In the genomic region with DNA sequence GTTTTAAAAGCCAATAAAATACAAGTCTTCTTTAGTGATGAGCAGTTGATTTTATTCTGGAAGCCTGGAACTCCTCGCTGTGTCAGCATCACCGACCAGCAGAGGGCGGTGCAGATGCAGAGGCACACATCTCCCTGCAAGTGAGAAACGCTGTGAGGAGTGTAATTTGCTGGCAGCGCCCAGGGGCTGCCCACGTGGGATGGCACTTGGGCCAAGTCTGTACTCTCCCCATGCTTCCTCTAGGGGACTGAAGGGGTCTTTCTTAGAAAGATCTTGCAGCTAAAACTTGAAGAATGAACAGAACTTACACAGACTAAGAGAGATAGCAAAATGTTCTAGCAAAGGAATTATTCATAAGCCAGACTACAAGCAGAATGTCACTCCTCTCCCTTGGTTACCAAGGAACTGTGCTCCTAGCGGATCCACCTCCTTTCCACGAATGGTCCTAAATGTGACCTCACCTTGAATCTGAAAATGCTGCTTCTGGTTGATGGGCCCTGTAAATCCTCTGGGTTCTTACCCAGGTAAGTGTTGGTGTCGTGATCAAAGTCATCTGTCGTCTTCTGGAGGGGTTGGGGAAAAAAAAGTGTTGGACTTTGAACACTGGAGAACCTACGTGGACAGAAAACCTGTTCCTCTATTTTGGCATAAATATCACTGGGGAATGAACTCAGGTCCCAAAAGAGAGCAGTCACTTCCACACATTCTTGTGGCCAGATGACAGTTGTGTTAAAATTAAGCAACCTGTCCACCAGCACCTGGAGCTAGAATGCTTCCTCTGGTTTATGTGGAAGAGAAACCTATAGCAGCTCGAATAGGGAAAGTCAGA, we compare ENCODE assay signal across 8 cellular contexts. TPM values are rescaled to one million over a fixed set of nuclear protein-coding genes. Genes with fewer than 3 reads are reported as not detected.
DNase-seq lines count a peak whose midpoint lies in the region; ATAC-seq, FAIRE-seq and TF ChIP-seq lines count a peak whose summit lies in the region.

No MANE protein-coding gene starts in this region.

- H2BK15ac ChIP-seq in H1 (ENCODE audit: low read length), result no peak overlapping the region

- peak; percentile 75 for FAIRE-seq in H1 (lab: Jason Lieb, UNC)

- no peak overlapping the region for H2AK5ac ChIP-seq in H1 (ENCODE audit: low read depth, low read length)

- ATAC-seq in GM19328 (IDR thresholded peaks at IDR 0.05; ENCODE audit: unreplicated experiment), result peak; percentile 81
- ATAC-seq in HG03432 (IDR thresholded peaks at IDR 0.05; ENCODE audit: unreplicated experiment), result peak; percentile 93
- ATAC-seq in activated CD8-positive, alpha-beta T cell treated with anti-CD3 and anti-CD28 coated beads, Interleukin-2, amount 10 ng/mL, durations not matched to agents 7 days and 5 days, result peak; percentile 100

- TF ChIP-seq CTCF in H1 (IDR thresholded peaks at IDR 0.05; ENCODE audit: control extremely low read depth in 1 of 3, insufficient read depth in 1 of 3, low read depth in 1 of 3, low read length in 3 of 3) (peak; percentile 87 to 93 (median 93)), mesothelial cell of epicardium (IDR thresholded peaks at IDR 0.05; ENCODE audit: unreplicated experiment) (peak; percentile 76)

- no peak for TF ChIP-seq POLR2A in H1 (IDR thresholded peaks at IDR 0.05; ENCODE audit: control extremely low read depth in 1 of 2, low read depth in 2 of 2, low read length in 2 of 2)

- CTCF ChIA-PET in CD8-positive, alpha-beta memory T cell (lab: Charles Lee), result interaction anchor here (0.7 to 2.3 kb wide), 7 partner anchors 14 to 504 kb away, joined by 3 to 7 read pairs (median 5); no protein-coding TSS in a partner anchor
- CTCF ChIA-PET in activated CD8-positive, alpha-beta T cell treated with anti-CD3 and anti-CD28 coated beads, Interleukin-2, amount 10 ng/mL, durations not matched to agents 7 days and 5 days (lab: Charles Lee), result interaction anchor here (0.9 to 2.7 kb wide), 12 partner anchors 9 to 504 kb away, joined by 3 to 12 read pairs (median 6); no protein-coding TSS in a partner anchor
- CTCF ChIA-PET in H1 (lab: Charles Lee; ENCODE audit: partially characterized antibody), result interaction anchor here (1.1 to 6.8 kb wide), 13 partner anchors 12 to 507 kb away, joined by 3 to 52 read pairs (median 4); no protein-coding TSS in a partner anchor

- TF ChIP-seq EP300 in H1 (IDR thresholded peaks at IDR 0.05; ENCODE audit: borderline replicate concordance in 1 of 2, low read depth in 2 of 2, low read length in 2 of 2), result no peak

- no peak overlapping the region for H2BK5ac ChIP-seq in H1 (ENCODE audit: low read depth, low read length)

- no peak overlapping the region for H2BK12ac ChIP-seq in H1 (ENCODE audit: low read depth, low read length)

- no peaks in the 10 kb centered on the region for H3K27me3 ChIP-seq in CD8-positive, alpha-beta memory T cell (ENCODE audit: insufficient read depth, low read length, poor library complexity, severe bottlenecking)
- no peaks in the 10 kb centered on the region for H3K27me3 ChIP-seq in H1 (replicated peaks in 1 of 4; ENCODE audit: control insufficient read depth in 3 of 4, extremely low read depth in 1 of 4, insufficient read depth in 3 of 4, low read length in 3 of 4)

- no peaks in the 10 kb centered on the region for H3K9me3 Mint-ChIP-seq in CD8-positive, alpha-beta memory T cell
- no peaks in the 10 kb centered on the region for H3K9me3 Mint-ChIP-seq in activated CD8-positive, alpha-beta T cell treated with anti-CD3 and anti-CD28 coated beads, Interleukin-2, amount 10 ng/mL, durations not matched to agents 7 days and 5 days (ENCODE audit: insufficient read depth)
- H3K9me3 Mint-ChIP-seq in mesothelial cell of epicardium, result no peaks in the 10 kb centered on the region

- no peak overlapping the region for H3K4ac ChIP-seq in H1 (replicated peaks; ENCODE audit: insufficient read length, low read depth, low read length)

- no peaks in the 10 kb centered on the region for H3K36me3 ChIP-seq in CD8-positive, alpha-beta memory T cell (ENCODE audit: insufficient read depth, low read length)
- H3K36me3 ChIP-seq in H1 (ENCODE audit: control insufficient read depth in 2 of 4, insufficient read depth in 4 of 4, low read length in 3 of 4), result no peaks in the 10 kb centered on the region

- H2AFZ ChIP-seq in H1 (ENCODE audit: low read length), result peak overlapping the region; percentile 76; the same call in 1 of the 2 replicates

- no peaks in the 10 kb centered on the region for H3K4me1 ChIP-seq in CD8-positive, alpha-beta memory T cell (ENCODE audit: insufficient read depth, low read length)
- H3K4me1 ChIP-seq in H1 (replicated peaks in 1 of 4; ENCODE audit: control insufficient read depth in 3 of 4, insufficient read depth in 4 of 4, low read length in 3 of 4), result peaks cover 0 to 7% (median 3%) of the 10 kb centered on the region in 4 experiments; a peak in 3 of 7 replicates

- peaks cover 3 to 4% of the 10 kb centered on the region in 2 donors for H3K27me3 Mint-ChIP-seq in CD8-positive, alpha-beta memory T cell
- no peaks in the 10 kb centered on the region for H3K27me3 Mint-ChIP-seq in activated CD8-positive, alpha-beta T cell treated with anti-CD3 and anti-CD28 coated beads, Interleukin-2, amount 10 ng/mL, durations not matched to agents 7 days and 5 days (ENCODE audit: low read depth)
- peaks cover 15% of the 10 kb centered on the region for H3K27me3 Mint-ChIP-seq in mesothelial cell of epicardium (ENCODE audit: low read depth)

- no peak overlapping the region for H3K27ac Mint-ChIP-seq in CD8-positive, alpha-beta memory T cell
- no peak overlapping the region for H3K27ac Mint-ChIP-seq in activated CD8-positive, alpha-beta T cell treated with anti-CD3 and anti-CD28 coated beads, Interleukin-2, amount 10 ng/mL, durations not matched to agents 7 days and 5 days
- H3K27ac Mint-ChIP-seq in mesothelial cell of epicardium, result no peak overlapping the region

- H3K4me3 ChIP-seq in CD8-positive, alpha-beta memory T cell (ENCODE audit: low read length), result no peak overlapping the region
- no peak overlapping the region for H3K4me3 ChIP-seq in H1 (ENCODE audit: extremely low read depth in 1 of 4, insufficient read depth in 2 of 4, low read depth in 3 of 4, low read length in 4 of 4)

- H4K5ac ChIP-seq in H1 (ENCODE audit: insufficient read length, low read depth, low read length), result no peak overlapping the region

- POLR2A ChIA-PET in CD8-positive, alpha-beta memory T cell (lab: Charles Lee), result no interaction called here
- POLR2A ChIA-PET in activated CD8-positive, alpha-beta T cell treated with anti-CD3 and anti-CD28 coated beads, Interleukin-2, amount 10 ng/mL, durations not matched to agents 7 days and 5 days (lab: Charles Lee), result interaction anchor here (1.1 kb wide), 1 partner anchor 77 kb away, joined by 3 read pairs; no protein-coding TSS in a partner anchor
- POLR2A ChIA-PET in H1 (lab: Charles Lee; ENCODE audit: partially characterized antibody), result interaction anchor here (0.6 kb wide), 1 partner anchor 251 kb away, joined by 3 read pairs; no protein-coding TSS in a partner anchor

- no peaks in the 10 kb centered on the region for H3K79me2 ChIP-seq in H1 (ENCODE audit: control insufficient read depth in 1 of 2, insufficient read depth in 2 of 2, low read length in 2 of 2)

- H3K27ac ChIP-seq in CD8-positive, alpha-beta memory T cell (ENCODE audit: low read depth, low read length), result no peak overlapping the region
- H3K27ac ChIP-seq in H1 (ENCODE audit: low read depth, low read length), result no peak overlapping the region

- peaks cover 2 to 7% (median 5%) of the 10 kb centered on the region in 3 donors for H3K4me1 Mint-ChIP-seq in CD8-positive, alpha-beta memory T cell
- H3K4me1 Mint-ChIP-seq in activated CD8-positive, alpha-beta T cell treated with anti-CD3 and anti-CD28 coated beads, Interleukin-2, amount 10 ng/mL, durations not matched to agents 7 days and 5 days (ENCODE audit: low read depth), result peaks cover 5% of the 10 kb centered on the region
- H3K4me1 Mint-ChIP-seq in mesothelial cell of epicardium, result no peaks in the 10 kb centered on the region

- no peak overlapping the region for H3K4me3 Mint-ChIP-seq in CD8-positive, alpha-beta memory T cell
- H3K4me3 Mint-ChIP-seq in activated CD8-positive, alpha-beta T cell treated with anti-CD3 and anti-CD28 coated beads, Interleukin-2, amount 10 ng/mL, durations not matched to agents 7 days and 5 days, result no peak overlapping the region
- H3K4me3 Mint-ChIP-seq in mesothelial cell of epicardium, result no peak overlapping the region

- no peak overlapping the region for H4K91ac ChIP-seq in H1 (replicated peaks; ENCODE audit: insufficient read length, low read length)

- DNase-seq in CD8-positive, alpha-beta memory T cell, result peak; percentile 55 to 78 (median 58)
- DNase-seq in NCI-H748 (lab: John Stamatoyannopoulos, UW; ENCODE audit: unreplicated experiment), result peak; percentile 69
- DNase-seq in activated CD8-positive, alpha-beta T cell treated with anti-CD3 and anti-CD28 coated beads, Interleukin-2, amount 10 ng/mL, durations not matched to agents 7 days and 5 days, result peak; percentile 81
- DNase-seq in H1 (ENCODE audit: low read depth in 1 of 2, low spot score in 2 of 2), result peak; percentile 69 to 88
- peak; percentile 41 to 80 for DNase-seq in mesothelial cell of epicardium (ENCODE audit: low spot score in 2 of 2, unreplicated experiment in 2 of 2)
- DNase-seq in stimulated activated CD8-positive, alpha-beta memory T cell treated with anti-CD3 and anti-CD28 coated beads, Interleukin-2, amount 100 ng/mL, for 48 hours (ENCODE audit: low read depth in 2 of 2), result peak; percentile 67 to 68

- no peaks in the 10 kb centered on the region for H3K36me3 Mint-ChIP-seq in CD8-positive, alpha-beta memory T cell
- H3K36me3 Mint-ChIP-seq in activated CD8-positive, alpha-beta T cell treated with anti-CD3 and anti-CD28 coated beads, Interleukin-2, amount 10 ng/mL, durations not matched to agents 7 days and 5 days (ENCODE audit: low read depth), result no peaks in the 10 kb centered on the region
- no peaks in the 10 kb centered on the region for H3K36me3 Mint-ChIP-seq in mesothelial cell of epicardium

- no peak overlapping the region for H3K56ac ChIP-seq in H1 (replicated peaks; ENCODE audit: insufficient read length, low read depth, low read length)

- H2BK120ac ChIP-seq in H1 (replicated peaks; ENCODE audit: low read depth, low read length), result no peak overlapping the region

- no peak overlapping the region for H4K8ac ChIP-seq in H1 (ENCODE audit: extremely low read depth, insufficient read depth, low read length)

- no peaks in the 10 kb centered on the region for H4K20me1 ChIP-seq in H1 (replicated peaks in 1 of 2; ENCODE audit: control insufficient read depth in 1 of 2, insufficient read depth in 2 of 2, low read length in 2 of 2)

- no peaks in the 10 kb centered on the region for H3K79me1 ChIP-seq in H1 (ENCODE audit: low read depth, low read length)

- H3K23me2 ChIP-seq in H1 (ENCODE audit: low read depth, low read length), result no peaks in the 10 kb centered on the region

- no peaks in the 10 kb centered on the region for H3K9me3 ChIP-seq in CD8-positive, alpha-beta memory T cell (ENCODE audit: low read length)
- H3K9me3 ChIP-seq in H1 (ENCODE audit: insufficient read depth in 2 of 2, low read depth in 1 of 2, low read length in 1 of 2), result no peaks in the 10 kb centered on the region

- peak; percentile 78 to 82 for TF ChIP-seq RAD21 in H1 (IDR thresholded peaks at IDR 0.05 in 1 of 2, conservative IDR thresholded peaks at IDR 0.05 in 1 of 2; ENCODE audit: low read depth in 2 of 2, low read length in 2 of 2)

- no peak overlapping the region for H3K14ac ChIP-seq in H1 (ENCODE audit: insufficient read length)

- no peak overlapping the region for H2BK20ac ChIP-seq in H1 (ENCODE audit: low read length)

- WGBS in H1 (ENCODE audit: extremely low coverage in 1 of 2, insufficient coverage in 1 of 2, insufficient read length in 1 of 2, insufficient replicate concordance in 2 of 2, low coverage in 1 of 2, low lambda C conversion rate in 2 of 2, missing lambda C conversion rate in 1 of 2), 2 experiments, result 47% methylated on average over 12 of the region's 12 CpGs; no CpG with 5 or more reads in 1 of the 2 experiments

- no peak overlapping the region for H3K23ac ChIP-seq in H1 (ENCODE audit: insufficient read length)

- H3K18ac ChIP-seq in H1 (ENCODE audit: extremely low read depth, low read length), result no peak overlapping the region

- no peak overlapping the region for H3K4me2 ChIP-seq in H1 (ENCODE audit: insufficient read depth in 1 of 2, low read depth in 2 of 2, low read length in 2 of 2)

- no peak overlapping the region for H3K9ac ChIP-seq in H1 (replicated peaks in 1 of 4; ENCODE audit: extremely low read depth in 1 of 4, low read depth in 3 of 4, low read length in 3 of 4)

RNA-seq across cellular contexts. Expression of gene CNTF, which starts 31.8 kb away (rescaled TPM):
- total RNA-seq in CD8-positive, alpha-beta memory T cell, result 1 to 10 TPM; 2.9 to 3.4 TPM
- polyA plus RNA-seq in CD8-positive, alpha-beta memory T cell, result not detected
- 1 to 10 TPM; 2.8 to 4.2 TPM for total RNA-seq in activated CD8-positive, alpha-beta T cell treated with anti-CD3 and anti-CD28 coated beads, Interleukin-2, amount 10 ng/mL, durations not matched to agents 7 days and 5 days
- 1.5 and 1.9 TPM in 2 replicates for total RNA-seq in H1 (2021; fragmentation: NEBNext Ultra II Directional; extraction: Animal tissue kit (Norgen Biotek cat#: 25700))
- 0.33 and 0.41 TPM in 2 replicates for polyA plus RNA-seq in H1 (2011; rRNA removed)
- polyA plus RNA-seq in H1 (2011; cell fraction: cytosol; rRNA removed), result 0.37 TPM
- polyA plus RNA-seq in H1 (2011; cell fraction: nucleus; rRNA removed), result 1.3 TPM
- 0.27 to 1.7 TPM (median 0.62 TPM) in 4 replicates for polyA plus RNA-seq in H1 (2012, experiment 1 of 2)
- polyA plus RNA-seq in H1 (2012, experiment 2 of 2), result not detected
- polyA plus RNA-seq in H1 (2013, experiment 1 of 2), result 0.51 TPM
- polyA plus RNA-seq in H1 (2013, experiment 2 of 2), result 0.40 TPM
- 3.0 and 4.6 TPM in 2 replicates for polyA minus RNA-seq in H1 (2011; rRNA and poly(A)+ RNA removed)
- 2.1 TPM for polyA minus RNA-seq in H1 (2011; cell fraction: cytosol; rRNA and poly(A)+ RNA removed)
- 26.0 TPM for polyA minus RNA-seq in H1 (2011; cell fraction: nucleus; rRNA and poly(A)+ RNA removed)
- 2.5 to 2.7 TPM (median 2.7 TPM) in 3 replicates for total RNA-seq in mesothelial cell of epicardium
